ENCODE assay signal across 27 cellular contexts in the genomic region with DNA sequence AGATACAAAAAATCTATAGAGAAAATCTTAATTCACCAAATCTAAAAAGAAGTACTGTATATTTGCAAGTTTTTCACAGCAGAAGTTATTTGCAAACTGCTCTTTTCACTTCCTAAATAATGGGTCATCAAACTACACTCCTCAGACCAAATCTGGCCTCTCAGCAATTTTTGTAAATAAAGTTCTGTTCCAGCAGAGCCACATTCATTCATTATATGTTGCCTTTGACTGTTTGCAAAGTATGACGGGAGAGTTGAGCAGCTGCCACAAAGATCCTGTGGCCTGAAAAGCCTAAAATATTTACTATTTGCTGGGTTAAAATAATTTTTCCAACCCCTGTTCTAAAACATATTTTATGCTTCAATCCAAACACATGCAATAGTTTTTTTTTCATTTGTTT.
"Had no signal": no experiment of that assay in that cellular context is flagged by ENCODE, and none has a peak within 500 bp of the region (broad histone marks: within the 10 kb centered on the region; RNA-seq: fewer than 3 reads in every experiment).

No MANE protein-coding gene starts in this region.

- DNase-seq: activated CD4-positive, alpha-beta T cell treated with anti-CD3 and anti-CD28 coated beads for 48 hours; activated CD4-positive, alpha-beta T cell treated with anti-CD3 and anti-CD28 coated beads, Interleukin-2, amount 50 U/mL, for 4 hours; activated CD4-positive, CD25-positive, alpha-beta regulatory T cell treated with anti-CD3 and anti-CD28 coated beads, Interleukin-2, amount 50 U/mL, for 72 hours; activated CD8-positive, alpha-beta memory T cell treated with anti-CD3 and anti-CD28 coated beads, Interleukin-2, amount 10 ng/mL, durations not matched to agents 7 days and 5 days; activated effector memory CD4-positive, alpha-beta T cell treated with anti-CD3 and anti-CD28 coated beads, Interleukin-2, amount 50 U/mL, for 16 hours; activated naive CD4-positive, alpha-beta T cell treated with Interleukin-2 at 50 U/mL for 16 hours; activated naive CD8-positive, alpha-beta T cell treated with anti-CD3 and anti-CD28 coated beads, Interleukin-2, amount 50 U/mL, for 24 hours; activated T-cell treated with anti-CD3 and anti-CD28 coated beads, Interleukin-2, amount 50 U/mL, for 24 hours; brain microvascular endothelial cell; IMR-90; Kasumi-1; KBM-7; NCI-H1048; NCI-H1417 treated with DMSO at 0.1 percent for 48 hours; NCI-H1694; NCI-H2029; NCI-H2107; NCI-H2171 treated with DMSO at 0.1 percent for 48 hours; NCI-H226; NCI-H526; NCI-H82; PC-3; SIG-M5; T-helper 17 cell; T-helper 9 cell had no signal

- ATAC-seq: activated CD8-positive, alpha-beta memory T cell treated with anti-CD3 and anti-CD28 coated beads, Interleukin-2, amount 10 ng/mL, durations not matched to agents 7 days and 5 days; activated naive CD4-positive, alpha-beta T cell treated with anti-CD3 and anti-CD28 coated beads, Interleukin-2, amount 50 U/mL, for 72 hours; activated naive CD8-positive, alpha-beta T cell treated with anti-CD3 and anti-CD28 coated beads, Interleukin-2, amount 50 U/mL, for 24 hours; PC-3; T-helper 17 cell; WTC11 had no signal
